ENCODE assay signal across 8 cellular contexts in the genomic region with DNA sequence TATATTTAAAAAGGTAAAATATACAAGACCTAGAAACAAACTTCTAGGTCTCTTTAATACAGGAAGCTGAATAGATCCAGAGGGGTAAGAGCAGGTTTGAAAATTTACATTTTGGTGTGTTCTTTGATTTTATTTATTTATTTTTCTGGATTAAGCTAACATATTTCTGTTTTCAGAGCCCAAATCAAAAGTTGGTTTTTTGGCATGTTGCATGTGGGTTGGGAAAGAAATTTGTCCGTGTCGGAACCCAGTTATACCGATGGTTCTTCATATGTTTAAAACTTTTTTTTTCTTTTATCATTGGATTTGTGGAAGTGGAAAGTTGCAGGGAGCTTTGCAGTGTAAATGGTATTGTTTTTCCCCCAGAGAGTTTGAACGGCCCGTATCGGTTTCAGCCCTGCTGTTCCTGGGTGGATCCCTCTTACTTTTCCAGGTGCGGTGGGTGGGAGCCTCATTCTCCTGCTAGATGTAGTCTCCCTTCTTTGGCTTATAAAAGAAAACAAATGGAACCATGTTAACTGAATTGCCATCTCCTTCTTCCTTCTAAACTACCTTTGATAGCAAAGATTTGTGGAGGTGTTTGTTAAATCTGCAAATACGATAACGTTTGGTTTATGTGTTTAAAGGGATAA. TPM values are rescaled to one million over a fixed set of nuclear protein-coding genes. Genes with fewer than 3 reads are reported as not detected.
A peak's percentile ranks its signal among the peaks of the same experiment; 100 is the strongest.
DNase-seq lines count a peak whose midpoint lies in the region; ATAC-seq and TF ChIP-seq lines count a peak whose summit lies in the region.

No MANE protein-coding gene starts in this region.

- CTCF ChIA-PET in RWPE1 (lab: Yijun Ruan, JAX): interaction anchor here (1.3 to 3.9 kb wide), 2 partner anchors 19 to 38 kb away, joined by 4 to 22 read pairs; no protein-coding TSS in a partner anchor

- TF ChIP-seq CTCF in RWPE1 (conservative IDR thresholded peaks at IDR 0.05; ENCODE audit: low read depth): no peak
- TF ChIP-seq CTCF in fibroblast of pulmonary artery (IDR thresholded peaks at IDR 0.05; ENCODE audit: low read length, missing control alignments): no peak
- TF ChIP-seq CTCF in progenitor cell of endocrine pancreas (IDR thresholded peaks at IDR 0.05; ENCODE audit: unreplicated experiment): no peak

- H3K36me3 Mint-ChIP-seq in progenitor cell of endocrine pancreas (ENCODE audit: insufficient read depth): peaks cover 13% of the 10 kb centered on the region
- peaks cover 0 to 9% (median 7%) of the 10 kb centered on the region in 3 donors for H3K36me3 Mint-ChIP-seq in immature natural killer cell

- no peak overlapping the region for H3K27ac ChIP-seq in RWPE1

- H3K4me1 Mint-ChIP-seq in progenitor cell of endocrine pancreas (ENCODE audit: low read depth): peaks cover 26% of the 10 kb centered on the region
- peaks cover 6% of the 10 kb centered on the region in 2 donors for H3K4me1 Mint-ChIP-seq in immature natural killer cell

- no peak for ATAC-seq in HG02884 (IDR thresholded peaks at IDR 0.05; ENCODE audit: unreplicated experiment)

- H3K9me3 Mint-ChIP-seq in progenitor cell of endocrine pancreas (ENCODE audit: low read depth) (no peaks in the 10 kb centered on the region), immature natural killer cell (no peaks in the 10 kb centered on the region)

- POLR2A ChIA-PET in RWPE1 (lab: Yijun Ruan, JAX; ENCODE audit: low non-redundant PET): interaction anchor here (0.9 kb wide), 1 partner anchor 39 kb away, joined by 3 read pairs; no protein-coding TSS in a partner anchor

- DNase-seq in G401 (ENCODE audit: low spot score): peak; percentile 48
- DNase-seq in RWPE1 (ENCODE audit: low spot score): peak; percentile 51
- DNase-seq in fibroblast of pulmonary artery (ENCODE audit: low read depth): no peak
- DNase-seq in progenitor cell of endocrine pancreas (ENCODE audit: low spot score, unreplicated experiment): no peak
- DNase-seq in activated effector memory CD4-positive, alpha-beta T cell treated with anti-CD3 and anti-CD28 coated beads, Interleukin-2, amount 50 U/mL, for 16 hours: no peak
- no peak for DNase-seq in immature natural killer cell
- no peak for DNase-seq in NCI-H2196 treated with DMSO at 0.1 percent for 48 hours (lab: John Stamatoyannopoulos, UW; ENCODE audit: unreplicated experiment)

- H3K27me3 Mint-ChIP-seq in progenitor cell of endocrine pancreas: no peaks in the 10 kb centered on the region
- H3K27me3 Mint-ChIP-seq in immature natural killer cell (ENCODE audit: low read depth in 3 of 3): peaks cover 0 to 4% (median 4%) of the 10 kb centered on the region in 3 donors

- in situ Hi-C loops in G401 (cut with HindIII; ENCODE audit: low sequenced_read_pairs): no loop called here

- peak overlapping the region; percentile 100 for H3K27ac Mint-ChIP-seq in progenitor cell of endocrine pancreas
- no peak overlapping the region for H3K27ac Mint-ChIP-seq in immature natural killer cell

- H3K4me3 Mint-ChIP-seq in progenitor cell of endocrine pancreas (ENCODE audit: low read depth): peak overlapping the region; percentile 92
- H3K4me3 Mint-ChIP-seq in immature natural killer cell: peak overlapping the region in 2 of 5 donors; percentile 19 to 39

- H3K4me3 ChIP-seq in fibroblast of pulmonary artery (replicated peaks; ENCODE audit: low read depth, low read length): peak overlapping the region; percentile 71

RNA-seq across cellular contexts. Expression of a gene that starts 0.7 kb away (rescaled TPM):
- 33.5 and 47.7 TPM in 2 replicates for total RNA-seq in G401 (2014; rRNA removed; shearing (Covaris generic))
- total RNA-seq in progenitor cell of endocrine pancreas: 346 and 367 TPM in 2 replicates
- polyA plus RNA-seq in immature natural killer cell: 1 to 10 TPM; 1.1 to 2.5 (median 1.9) TPM

RNA-seq across cellular contexts. Expression of a gene that starts 10.7 kb away (rescaled TPM):
- total RNA-seq in G401 (2014; rRNA removed; shearing (Covaris generic)): not detected in 2 replicates
- not detected in 2 replicates for total RNA-seq in progenitor cell of endocrine pancreas
- polyA plus RNA-seq in immature natural killer cell: under 1 TPM; 0.12 to 0.86 (median 0.25) TPM

RNA-seq across cellular contexts. Expression of a gene that starts 21.1 kb away (rescaled TPM):
- 184 and 229 TPM in 2 replicates for total RNA-seq in G401 (2014; rRNA removed; shearing (Covaris generic))
- 206 and 223 TPM in 2 replicates for total RNA-seq in progenitor cell of endocrine pancreas
- 100 to 1,000 TPM; 157 to 276 (median 190) TPM for polyA plus RNA-seq in immature natural killer cell

RNA-seq across cellular contexts. Expression of a gene that starts 50.0 kb away (rescaled TPM):
- 104 and 145 TPM in 2 replicates for total RNA-seq in G401 (2014; rRNA removed; shearing (Covaris generic))
- total RNA-seq in progenitor cell of endocrine pancreas: 82.7 and 82.9 TPM in 2 replicates
- 100 to 1,000 TPM in 1 of 3 donors, 10 to 100 TPM in 2; 59.3 to 139 (median 72.1) TPM for polyA plus RNA-seq in immature natural killer cell

RNA-seq across cellular contexts. Expression of a gene that starts 50.3 kb away (rescaled TPM):
- 28.9 and 40.7 TPM in 2 replicates for total RNA-seq in G401 (2014; rRNA removed; shearing (Covaris generic))
- 24.2 and 24.4 TPM in 2 replicates for total RNA-seq in progenitor cell of endocrine pancreas
- polyA plus RNA-seq in immature natural killer cell: 10 to 100 TPM; 12.6 to 19.7 (median 19.6) TPM

Comparison
In these comparisons a context has a peak if more than half of its experiments do, and no peak if none do; other contexts are left out.
1. DNase-seq: peak in G401 (single experiment) and RWPE1 (single experiment); none in fibroblast of pulmonary artery (single experiment), progenitor cell of endocrine pancreas (single experiment), activated effector memory CD4-positive, alpha-beta T cell treated with anti-CD3 and anti-CD28 coated beads, Interleukin-2, amount 50 U/mL, for 16 hours (single experiment), immature natural killer cell (0 of 3) and NCI-H2196 treated with DMSO at 0.1 percent for 48 hours (single experiment).